8 cellular contexts compared by ENCODE assay signal in the genomic region with DNA sequence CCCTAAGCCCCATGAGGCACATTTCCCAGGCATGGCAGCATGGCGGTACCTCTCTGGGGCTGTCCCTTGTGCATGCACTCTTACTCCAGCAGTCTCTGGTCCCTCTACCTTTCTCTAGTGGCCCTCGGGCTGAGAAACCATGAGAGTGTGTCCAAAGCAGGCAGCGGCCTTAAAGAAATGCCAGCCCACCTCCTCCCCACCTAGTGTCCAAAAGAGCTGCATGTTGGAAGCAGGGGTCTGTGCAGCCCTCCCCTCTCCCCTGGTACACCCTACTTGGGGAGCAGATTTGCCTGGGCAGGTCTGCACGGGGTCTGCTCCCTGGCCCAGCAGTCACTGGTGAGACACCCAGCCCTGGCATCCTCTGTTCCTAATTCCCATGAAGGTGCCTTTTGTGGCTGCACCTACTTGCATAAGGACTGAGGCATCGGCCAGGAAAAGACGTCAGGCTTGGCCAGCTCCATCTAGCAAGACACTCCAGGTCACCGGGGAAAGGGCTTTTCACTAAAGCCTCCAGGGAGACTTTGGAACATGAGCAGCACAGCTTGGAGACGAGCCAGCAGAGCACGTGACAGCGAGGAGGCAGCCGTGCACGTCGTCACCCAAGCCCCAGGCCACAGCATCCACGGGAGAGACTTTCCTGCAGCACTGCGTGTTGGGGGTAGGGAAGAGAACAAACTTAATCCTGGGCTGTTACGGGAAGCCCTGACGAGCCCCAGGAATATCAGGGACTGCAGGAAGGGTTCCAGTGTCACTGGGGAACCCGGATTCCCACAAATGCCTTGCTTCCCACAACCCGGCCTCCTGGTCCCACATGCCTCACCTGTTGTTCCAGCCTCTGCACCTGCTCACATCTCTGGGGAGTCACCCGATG. TPM values are rescaled to one million over a fixed set of nuclear protein-coding genes. Genes with fewer than 3 reads are reported as not detected.
DNase-seq lines count a peak whose midpoint lies in the region; ATAC-seq and TF ChIP-seq lines count a peak whose summit lies in the region.

No MANE protein-coding gene starts in this region.

- 56 to 74% methylated on average over 3 to 19 of the region's 20 CpGs for WGBS in upper lobe of left lung, 2 donors

- H3K4me1 ChIP-seq in upper lobe of left lung: peaks cover 4 to 12% (median 6%) of the 10 kb centered on the region in 4 donors

- H3K4me3 ChIP-seq in brain microvascular endothelial cell (ENCODE audit: low read depth, low read length) (no peak overlapping the region), upper lobe of left lung (no peak overlapping the region)

- intact Hi-C loops in left colon (cut with DNase I, micrococcal nuclease): no loop called here

- TF ChIP-seq EP300 in upper lobe of left lung (IDR thresholded peaks at IDR 0.05): no peak

- no peak for TF ChIP-seq POLR2A in upper lobe of left lung (IDR thresholded peaks at IDR 0.05)

- ATAC-seq in left colon (peak; percentile 85), upper lobe of left lung (ENCODE audit: low FRiP score in 2 of 2) (no peak)

- no peaks in the 10 kb centered on the region for H3K9me3 ChIP-seq in upper lobe of left lung

- H3K27me3 ChIP-seq in brain microvascular endothelial cell (replicated peaks) (no peaks in the 10 kb centered on the region), upper lobe of left lung (no peaks in the 10 kb centered on the region)

- in situ Hi-C loops in brain microvascular endothelial cell (cut with HindIII; ENCODE audit: low pct_ligation_motif_present, low sequenced_read_pairs): no loop called here

- TF ChIP-seq CTCF in brain microvascular endothelial cell (IDR thresholded peaks at IDR 0.05; ENCODE audit: low read depth, low read length, missing control alignments): no peak
- no peak for TF ChIP-seq CTCF in upper lobe of left lung (IDR thresholded peaks at IDR 0.05)

- DNase-seq in NCI-H2196 (lab: John Stamatoyannopoulos, UW; ENCODE audit: unreplicated experiment) (peak; percentile 17), NCI-H2196 treated with DMSO at 0.1 percent for 48 hours (lab: John Stamatoyannopoulos, UW; ENCODE audit: unreplicated experiment) (no peak), brain microvascular endothelial cell (peak; percentile 22), left colon (peak; percentile 78 to 89), upper lobe of left lung (peak; percentile 41 to 47), GOT3 (lab: John Stamatoyannopoulos, UW) (no peak), activated T-cell treated with anti-CD3 and anti-CD28 coated beads for 4 hours (no peak), NCI-H446 treated with DMSO at 0.1 percent for 48 hours (lab: John Stamatoyannopoulos, UW) (no peak)

- H3K27ac ChIP-seq in brain microvascular endothelial cell (no peak overlapping the region), upper lobe of left lung (no peak overlapping the region)

- H3K36me3 ChIP-seq in brain microvascular endothelial cell (replicated peaks) (no peaks in the 10 kb centered on the region), upper lobe of left lung (no peaks in the 10 kb centered on the region)

RNA-seq across cellular contexts. Expression of a gene that starts 38.8 kb away (rescaled TPM):
- total RNA-seq in left colon (10 to 100 TPM; 29.9 to 38.5 TPM), upper lobe of left lung (10 to 100 TPM; 14.0 to 60.2 (median 46.5) TPM)

Comparison
In these comparisons a context has a peak if more than half of its experiments do, and no peak if none do; other contexts are left out.
1. DNase-seq: peak in NCI-H2196 (single experiment), brain microvascular endothelial cell (single experiment), left colon (2 of 2) and upper lobe of left lung (2 of 2); none in NCI-H2196 treated with DMSO at 0.1 percent for 48 hours (single experiment), GOT3 (single experiment), activated T-cell treated with anti-CD3 and anti-CD28 coated beads for 4 hours (single experiment) and NCI-H446 treated with DMSO at 0.1 percent for 48 hours (single experiment).